In genomic region chrX:40012800-40013682, GRCh38 we compare ENCODE assay signal across 9 cellular contexts.
A peak's percentile ranks its signal among the peaks of the same experiment; 100 is the strongest.
DNase-seq lines count a peak whose midpoint lies in the region; ATAC-seq, FAIRE-seq and TF ChIP-seq lines count a peak whose summit lies in the region.
"Had no signal": no experiment of that assay in that cellular context is flagged by ENCODE, and none has a peak within 500 bp of the region (broad histone marks: within the 10 kb centered on the region; RNA-seq: fewer than 3 reads in every experiment).

No MANE protein-coding gene starts in this region.

- CTCF ChIA-PET in CD8-positive, alpha-beta T cell (lab: Charles Lee): interaction anchor here (0.7 to 1.4 kb wide), 4 partner anchors 9 to 199 kb away, joined by 3 to 4 read pairs (median 3); partner anchors contain the start of gene BCOR

- peak overlapping the region; percentile 57 for H3K4me3 ChIP-seq in CD8-positive, alpha-beta T cell (ENCODE audit: low read depth, low read length)

- intact Hi-C loops in CD8-positive, alpha-beta T cell (cut with DNase I, micrococcal nuclease): loop anchor here (5.0 kb wide), 3 partner anchors 49 to 159 kb away; partner anchors contain the start of gene BCOR (in 1 of the 2)

- H3K4me1 ChIP-seq in CD8-positive, alpha-beta T cell (ENCODE audit: insufficient read depth, low read length): peaks cover 41% of the 10 kb centered on the region

- DNase-seq in CD8-positive, alpha-beta T cell: peak in 4 of 7 experiments; percentile 18 to 56 (median 38)
- peak; percentile 64 for DNase-seq in HuH-7 (ENCODE audit: low spot score)
- DNase-seq in SK-N-DZ (ENCODE audit: low spot score): peak; percentile 34
- peak in 1 of 2 donors; percentile 16 for DNase-seq in central memory CD8-positive, alpha-beta T cell (ENCODE audit: low spot score in 2 of 2)
- DNase-seq in left lobe of liver (ENCODE audit: low spot score): peak; percentile 69
- DNase-seq in RCC 7860 (ENCODE audit: low spot score): no peak

- TF ChIP-seq CTCF in CD8-positive, alpha-beta T cell (IDR thresholded peaks at IDR 0.05): no peak

- peaks cover 2% of the 10 kb centered on the region for H3K27me3 Mint-ChIP-seq in CD8-positive, alpha-beta T cell (ENCODE audit: low read depth)
- H3K27me3 Mint-ChIP-seq in central memory CD8-positive, alpha-beta T cell: peaks cover 2% of the 10 kb centered on the region
- H3K27me3 Mint-ChIP-seq in stimulated activated memory B cell treated with anti-CD40 and anti-IgM and Interleukin-4, amounts not matched to agents 10 μg/mL and 1 μg/mL and 100 μg/mL, for 72 hours: peaks cover 16% of the 10 kb centered on the region

- no peaks in the 10 kb centered on the region for H3K36me3 ChIP-seq in CD8-positive, alpha-beta T cell (ENCODE audit: insufficient read depth, low read length)

- H3K36me3 Mint-ChIP-seq in CD8-positive, alpha-beta T cell: no peaks in the 10 kb centered on the region
- H3K36me3 Mint-ChIP-seq in central memory CD8-positive, alpha-beta T cell (ENCODE audit: insufficient read depth): peaks cover 12% of the 10 kb centered on the region
- H3K36me3 Mint-ChIP-seq in stimulated activated memory B cell treated with anti-CD40 and anti-IgM and Interleukin-4, amounts not matched to agents 10 μg/mL and 1 μg/mL and 100 μg/mL, for 72 hours: no peaks in the 10 kb centered on the region

- peak; percentile 37 for ATAC-seq in CD8-positive, alpha-beta T cell
- ATAC-seq in GM19035 (IDR thresholded peaks at IDR 0.05; ENCODE audit: unreplicated experiment) (peak; percentile 45), left lobe of liver (peak; percentile 59)
- peak; percentile 41 for ATAC-seq in central memory CD8-positive, alpha-beta T cell (replicated peaks; ENCODE audit: extremely low read depth, poor library complexity, severe bottlenecking)
- ATAC-seq in stimulated activated memory B cell treated with anti-CD40 and anti-IgM and Interleukin-4, amounts not matched to agents 10 μg/mL and 1 μg/mL and 100 μg/mL, for 72 hours: peak; percentile 74

- H3K9me3 ChIP-seq in CD8-positive, alpha-beta T cell (ENCODE audit: low read length): no peaks in the 10 kb centered on the region

- FAIRE-seq in RCC 7860 (lab: Jason Lieb, UNC): no peak
- FAIRE-seq: TTC549 had no signal

- no peak overlapping the region for H3K27ac ChIP-seq in CD8-positive, alpha-beta T cell (ENCODE audit: low read depth, low read length)

- H3K4me3 Mint-ChIP-seq in CD8-positive, alpha-beta T cell: peak overlapping the region; percentile 75
- peak overlapping the region; percentile 74 for H3K4me3 Mint-ChIP-seq in central memory CD8-positive, alpha-beta T cell
- H3K4me3 Mint-ChIP-seq in stimulated activated memory B cell treated with anti-CD40 and anti-IgM and Interleukin-4, amounts not matched to agents 10 μg/mL and 1 μg/mL and 100 μg/mL, for 72 hours: peak overlapping the region; percentile 82

- peaks cover 27% of the 10 kb centered on the region for H3K4me1 Mint-ChIP-seq in CD8-positive, alpha-beta T cell (ENCODE audit: low read depth)
- H3K4me1 Mint-ChIP-seq in central memory CD8-positive, alpha-beta T cell: peaks cover 12% of the 10 kb centered on the region
- H3K4me1 Mint-ChIP-seq in stimulated activated memory B cell treated with anti-CD40 and anti-IgM and Interleukin-4, amounts not matched to agents 10 μg/mL and 1 μg/mL and 100 μg/mL, for 72 hours: peaks cover 29% of the 10 kb centered on the region

- H3K27me3 ChIP-seq in CD8-positive, alpha-beta T cell (ENCODE audit: insufficient read depth, low read length): peaks cover 3% of the 10 kb centered on the region

- H3K9me3 Mint-ChIP-seq in CD8-positive, alpha-beta T cell: no peaks in the 10 kb centered on the region
- H3K9me3 Mint-ChIP-seq in central memory CD8-positive, alpha-beta T cell: no peaks in the 10 kb centered on the region
- no peaks in the 10 kb centered on the region for H3K9me3 Mint-ChIP-seq in stimulated activated memory B cell treated with anti-CD40 and anti-IgM and Interleukin-4, amounts not matched to agents 10 μg/mL and 1 μg/mL and 100 μg/mL, for 72 hours

- H3K27ac Mint-ChIP-seq in CD8-positive, alpha-beta T cell: no peak overlapping the region
- H3K27ac Mint-ChIP-seq in central memory CD8-positive, alpha-beta T cell (ENCODE audit: low read depth): peak overlapping the region; percentile 6
- H3K27ac Mint-ChIP-seq in stimulated activated memory B cell treated with anti-CD40 and anti-IgM and Interleukin-4, amounts not matched to agents 10 μg/mL and 1 μg/mL and 100 μg/mL, for 72 hours: peak overlapping the region; percentile 83

- POLR2A ChIA-PET in CD8-positive, alpha-beta T cell (lab: Charles Lee): interaction anchor here (0.8 to 1.0 kb wide), 3 partner anchors 9 to 164 kb away, joined by 3 to 4 read pairs (median 3); partner anchors contain the start of gene BCOR
